ENCODE assay signal across 8 cellular contexts in genomic region chr1:16187748-16188401, GRCh38. TPM values are rescaled to one million over a fixed set of nuclear protein-coding genes. Genes with fewer than 3 reads are reported as not detected.
DNase-seq lines count a peak whose midpoint lies in the region; ATAC-seq, FAIRE-seq and TF ChIP-seq lines count a peak whose summit lies in the region.

No MANE protein-coding gene starts in this region.

- H3K79me2 ChIP-seq in fibroblast of lung (ENCODE audit: control insufficient read depth, insufficient read depth, low read length) = no peaks in the 10 kb centered on the region
- H3K79me2 ChIP-seq in neural progenitor cell (ENCODE audit: low read depth) = no peaks in the 10 kb centered on the region

- TF ChIP-seq CTCF in HL-60 (IDR thresholded peaks at IDR 0.05; ENCODE audit: insufficient read depth, low read length) (peak; percentile 90), fibroblast of lung (conservative IDR thresholded peaks at IDR 0.05 in 1 of 2, IDR thresholded peaks at IDR 0.05 in 1 of 2; ENCODE audit: low read depth in 1 of 2, low read length in 2 of 2) (peak; percentile 94 to 98), neural progenitor cell (IDR thresholded peaks at IDR 0.05) (peak; percentile 100)

- peaks cover 9% of the 10 kb centered on the region for H3K4me1 ChIP-seq in fibroblast of lung (ENCODE audit: control insufficient read depth, extremely low read depth, insufficient read depth, low read length)
- no peaks in the 10 kb centered on the region for H3K4me1 ChIP-seq in neural progenitor cell

- H3K36me3 ChIP-seq in fibroblast of lung (ENCODE audit: control insufficient read depth, insufficient read depth, low read length) (no peaks in the 10 kb centered on the region), neural progenitor cell (no peaks in the 10 kb centered on the region)

- H3K9ac ChIP-seq in fibroblast of lung (ENCODE audit: insufficient read depth, low read length) (no peak overlapping the region), neural progenitor cell (no peak overlapping the region)

- H2AFZ ChIP-seq in fibroblast of lung (ENCODE audit: low read length) = no peak overlapping the region
- no peak overlapping the region for H2AFZ ChIP-seq in neural progenitor cell (replicated peaks)

- no peaks in the 10 kb centered on the region for H4K20me1 ChIP-seq in fibroblast of lung (ENCODE audit: control insufficient read depth, extremely low read depth, insufficient read depth, low read length)
- H4K20me1 ChIP-seq in neural progenitor cell (ENCODE audit: low read depth) = no peaks in the 10 kb centered on the region

- no peaks in the 10 kb centered on the region for H3K9me3 Mint-ChIP-seq in activated T-helper 1 cell treated with anti-CD3 and anti-CD28 coated beads, Interleukin-12 subunit alpha, Interleukin-12 subunit beta, Interleukin-2, Interleukin-4 antibody, amounts not matched to agents 30 ng/mL and 10 ng/mL and 1 ng/mL, durations not matched to agents 14 hours and 24 hours and 36 hours
- H3K9me3 Mint-ChIP-seq in neural progenitor cell = no peaks in the 10 kb centered on the region

- no peak overlapping the region for H3K4me3 ChIP-seq in HL-60 (replicated peaks; ENCODE audit: insufficient read depth, low read length)
- no peak overlapping the region for H3K4me3 ChIP-seq in fibroblast of lung (replicated peaks in 1 of 4; ENCODE audit: control extremely low read depth in 1 of 4, insufficient read depth in 1 of 4, low read depth in 3 of 4, low read length in 4 of 4)
- no peak overlapping the region for H3K4me3 ChIP-seq in neural progenitor cell

- FAIRE-seq in RCC 7860 (lab: Jason Lieb, UNC) = peak; percentile 4

- H3K27me3 ChIP-seq in HL-60 (ENCODE audit: insufficient read depth, poor library complexity, severe bottlenecking) (no peaks in the 10 kb centered on the region), fibroblast of lung (ENCODE audit: control insufficient read depth, insufficient read depth, low read length) (peaks cover 3% of the 10 kb centered on the region), neural progenitor cell (peaks cover 4% of the 10 kb centered on the region)

- no peaks in the 10 kb centered on the region for H3K4me1 Mint-ChIP-seq in activated T-helper 1 cell treated with anti-CD3 and anti-CD28 coated beads, Interleukin-12 subunit alpha, Interleukin-12 subunit beta, Interleukin-2, Interleukin-4 antibody, amounts not matched to agents 30 ng/mL and 10 ng/mL and 1 ng/mL, durations not matched to agents 14 hours and 24 hours and 36 hours (ENCODE audit: low read depth)
- H3K4me1 Mint-ChIP-seq in neural progenitor cell = peaks cover 26% of the 10 kb centered on the region

- H3K27ac ChIP-seq in HL-60 (replicated peaks) (no peak overlapping the region), fibroblast of lung (ENCODE audit: insufficient read depth, low read length) (no peak overlapping the region), neural progenitor cell (no peak overlapping the region)

- peaks cover 9% of the 10 kb centered on the region for H3K27me3 Mint-ChIP-seq in activated T-helper 1 cell treated with anti-CD3 and anti-CD28 coated beads, Interleukin-12 subunit alpha, Interleukin-12 subunit beta, Interleukin-2, Interleukin-4 antibody, amounts not matched to agents 30 ng/mL and 10 ng/mL and 1 ng/mL, durations not matched to agents 14 hours and 24 hours and 36 hours (ENCODE audit: insufficient read depth)
- peaks cover 14% of the 10 kb centered on the region for H3K27me3 Mint-ChIP-seq in neural progenitor cell (ENCODE audit: insufficient read depth, low read depth)

- ATAC-seq in GM18867 (IDR thresholded peaks at IDR 0.05; ENCODE audit: unreplicated experiment) = no peak

- H3F3A ChIP-seq in neural progenitor cell (ENCODE audit: low read depth) = peaks cover 9% of the 10 kb centered on the region

- DNase-seq in COLO829 (ENCODE audit: low spot score) = peak; percentile 66
- DNase-seq in HL-60 (ENCODE audit: low read depth in 1 of 2, low spot score in 1 of 2) = peak in 1 of 2 experiments; percentile 42
- DNase-seq in RCC 7860 (ENCODE audit: low spot score) = peak; percentile 70
- peak; percentile 63 for DNase-seq in activated T-helper 1 cell treated with anti-CD3 and anti-CD28 coated beads, Interleukin-12 subunit alpha, Interleukin-12 subunit beta, Interleukin-2, Interleukin-4 antibody, amounts not matched to agents 30 ng/mL and 10 ng/mL and 1 ng/mL, durations not matched to agents 14 hours and 24 hours and 36 hours (ENCODE audit: low spot score)
- peak; percentile 73 to 76 for DNase-seq in fibroblast of lung (ENCODE audit: low read depth in 2 of 2)
- peak; percentile 81 for DNase-seq in neural progenitor cell (ENCODE audit: low spot score)
- DNase-seq in superior temporal gyrus (ENCODE audit: extremely low spot score) = peak; percentile 68

- H3K27ac Mint-ChIP-seq in activated T-helper 1 cell treated with anti-CD3 and anti-CD28 coated beads, Interleukin-12 subunit alpha, Interleukin-12 subunit beta, Interleukin-2, Interleukin-4 antibody, amounts not matched to agents 30 ng/mL and 10 ng/mL and 1 ng/mL, durations not matched to agents 14 hours and 24 hours and 36 hours = no peak overlapping the region
- H3K27ac Mint-ChIP-seq in neural progenitor cell = no peak overlapping the region

- intact Hi-C loops in activated T-helper 1 cell treated with anti-CD3 and anti-CD28 coated beads, Interleukin-12 subunit alpha, Interleukin-12 subunit beta, Interleukin-2, Interleukin-4 antibody, amounts not matched to agents 30 ng/mL and 10 ng/mL and 1 ng/mL, durations not matched to agents 14 hours and 24 hours and 36 hours (cut with micrococcal nuclease) = loop anchor here (1.0 to 5.0 kb wide), 4 partner anchors 56 to 396 kb away; no protein-coding TSS in a partner anchor

- H3K4me3 Mint-ChIP-seq in activated T-helper 1 cell treated with anti-CD3 and anti-CD28 coated beads, Interleukin-12 subunit alpha, Interleukin-12 subunit beta, Interleukin-2, Interleukin-4 antibody, amounts not matched to agents 30 ng/mL and 10 ng/mL and 1 ng/mL, durations not matched to agents 14 hours and 24 hours and 36 hours = no peak overlapping the region
- no peak overlapping the region for H3K4me3 Mint-ChIP-seq in neural progenitor cell

- no peaks in the 10 kb centered on the region for H3K36me3 Mint-ChIP-seq in activated T-helper 1 cell treated with anti-CD3 and anti-CD28 coated beads, Interleukin-12 subunit alpha, Interleukin-12 subunit beta, Interleukin-2, Interleukin-4 antibody, amounts not matched to agents 30 ng/mL and 10 ng/mL and 1 ng/mL, durations not matched to agents 14 hours and 24 hours and 36 hours (ENCODE audit: low read depth)
- no peaks in the 10 kb centered on the region for H3K36me3 Mint-ChIP-seq in neural progenitor cell

- H3K4me2 ChIP-seq in fibroblast of lung (ENCODE audit: extremely low read depth, insufficient read depth, low read length) (no peak overlapping the region), neural progenitor cell (no peak overlapping the region)

- H3K9me3 ChIP-seq in fibroblast of lung (ENCODE audit: control insufficient read depth, insufficient read depth, low read depth, low read length) (no peaks in the 10 kb centered on the region), neural progenitor cell (ENCODE audit: low read depth) (no peaks in the 10 kb centered on the region)

RNA-seq across cellular contexts. Expression of gene ARHGEF19, which starts 24.6 kb away (rescaled TPM):
- total RNA-seq in activated T-helper 1 cell treated with anti-CD3 and anti-CD28 coated beads, Interleukin-12 subunit alpha, Interleukin-12 subunit beta, Interleukin-2, Interleukin-4 antibody, amounts not matched to agents 30 ng/mL and 10 ng/mL and 1 ng/mL, durations not matched to agents 14 hours and 24 hours and 36 hours = 7.9 and 11.2 TPM in 2 replicates
- total RNA-seq in fibroblast of lung (3.3 and 3.6 TPM in 2 replicates), neural progenitor cell (ENCODE audit: low replicate concordance) (10.9 and 22.2 TPM in 2 replicates)
- polyA plus RNA-seq in fibroblast of lung = 2.5 and 3.3 TPM in 2 replicates
- 4.9 and 5.1 TPM in 2 replicates for polyA plus RNA-seq in fibroblast of lung (2012)
- 6.9 and 7.3 TPM in 2 replicates for polyA minus RNA-seq in fibroblast of lung (ENCODE audit: low replicate concordance)

RNA-seq across cellular contexts. Expression of gene EPHA2, which starts 32.0 kb away (rescaled TPM):
- total RNA-seq in activated T-helper 1 cell treated with anti-CD3 and anti-CD28 coated beads, Interleukin-12 subunit alpha, Interleukin-12 subunit beta, Interleukin-2, Interleukin-4 antibody, amounts not matched to agents 30 ng/mL and 10 ng/mL and 1 ng/mL, durations not matched to agents 14 hours and 24 hours and 36 hours = not detected in 2 replicates
- total RNA-seq in fibroblast of lung (21.1 and 24.6 TPM in 2 replicates), neural progenitor cell (ENCODE audit: low replicate concordance) (14.9 and 40.9 TPM in 2 replicates)
- polyA plus RNA-seq in fibroblast of lung = 9.8 and 22.6 TPM in 2 replicates
- 11.0 and 26.4 TPM in 2 replicates for polyA plus RNA-seq in fibroblast of lung (2012)
- 46.5 and 99.3 TPM in 2 replicates for polyA minus RNA-seq in fibroblast of lung (ENCODE audit: low replicate concordance)

RNA-seq across cellular contexts. Expression of gene CPLANE2, which starts 49.1 kb away (rescaled TPM):
- 3.8 and 4.1 TPM in 2 replicates for total RNA-seq in activated T-helper 1 cell treated with anti-CD3 and anti-CD28 coated beads, Interleukin-12 subunit alpha, Interleukin-12 subunit beta, Interleukin-2, Interleukin-4 antibody, amounts not matched to agents 30 ng/mL and 10 ng/mL and 1 ng/mL, durations not matched to agents 14 hours and 24 hours and 36 hours
- 12.1 and 19.2 TPM in 2 replicates for total RNA-seq in fibroblast of lung
- 2.4 and 4.0 TPM in 2 replicates for polyA plus RNA-seq in fibroblast of lung
- polyA plus RNA-seq in fibroblast of lung (2012) = 5.6 and 5.8 TPM in 2 replicates
- 3.4 and 7.7 TPM in 2 replicates for polyA minus RNA-seq in fibroblast of lung (ENCODE audit: low replicate concordance)
- total RNA-seq in neural progenitor cell (ENCODE audit: low replicate concordance) = 3.0 and 11.4 TPM in 2 replicates

Comparison
In these comparisons a context has a peak if more than half of its experiments do, and no peak if none do; other contexts are left out.
1. RNA of gene EPHA2, which starts 32.0 kb away (total RNA-seq): 21.1 to 24.6 TPM in fibroblast of lung and 14.9 to 40.9 TPM in neural progenitor cell; not detected in activated T-helper 1 cell treated with anti-CD3 and anti-CD28 coated beads, Interleukin-12 subunit alpha, Interleukin-12 subunit beta, Interleukin-2, Interleukin-4 antibody, amounts not matched to agents 30 ng/mL and 10 ng/mL and 1 ng/mL, durations not matched to agents 14 hours and 24 hours and 36 hours; every median in the first group is over 10 times any median in the second.
2. Peak in every context shown above with its lines, with median percentiles within 50 percentile points of each other: CTCF ChIP-seq.